1 cellular context compared by ENCODE assay signal in genomic region chr2:167140330-167140729, GRCh38.
TF ChIP-seq lines count a peak whose summit lies in the region.

No MANE protein-coding gene starts in this region.

TF ChIP-seq in WTC11, 78 proteins besides CTCF, POLR2A, EP300 and RAD21 (continued from another document):
- TF ChIP-seq ATF3 (CRISPR knock-in tag; conservative IDR thresholded peaks at IDR 0.05), result no peak
- TF ChIP-seq TEAD4 (CRISPR knock-in tag; IDR thresholded peaks at IDR 0.05), result no peak
- no peak for TF ChIP-seq SMAD3 (CRISPR knock-in tag; IDR thresholded peaks at IDR 0.05; ENCODE audit: borderline replicate concordance)
- TF ChIP-seq, protein P1, sequence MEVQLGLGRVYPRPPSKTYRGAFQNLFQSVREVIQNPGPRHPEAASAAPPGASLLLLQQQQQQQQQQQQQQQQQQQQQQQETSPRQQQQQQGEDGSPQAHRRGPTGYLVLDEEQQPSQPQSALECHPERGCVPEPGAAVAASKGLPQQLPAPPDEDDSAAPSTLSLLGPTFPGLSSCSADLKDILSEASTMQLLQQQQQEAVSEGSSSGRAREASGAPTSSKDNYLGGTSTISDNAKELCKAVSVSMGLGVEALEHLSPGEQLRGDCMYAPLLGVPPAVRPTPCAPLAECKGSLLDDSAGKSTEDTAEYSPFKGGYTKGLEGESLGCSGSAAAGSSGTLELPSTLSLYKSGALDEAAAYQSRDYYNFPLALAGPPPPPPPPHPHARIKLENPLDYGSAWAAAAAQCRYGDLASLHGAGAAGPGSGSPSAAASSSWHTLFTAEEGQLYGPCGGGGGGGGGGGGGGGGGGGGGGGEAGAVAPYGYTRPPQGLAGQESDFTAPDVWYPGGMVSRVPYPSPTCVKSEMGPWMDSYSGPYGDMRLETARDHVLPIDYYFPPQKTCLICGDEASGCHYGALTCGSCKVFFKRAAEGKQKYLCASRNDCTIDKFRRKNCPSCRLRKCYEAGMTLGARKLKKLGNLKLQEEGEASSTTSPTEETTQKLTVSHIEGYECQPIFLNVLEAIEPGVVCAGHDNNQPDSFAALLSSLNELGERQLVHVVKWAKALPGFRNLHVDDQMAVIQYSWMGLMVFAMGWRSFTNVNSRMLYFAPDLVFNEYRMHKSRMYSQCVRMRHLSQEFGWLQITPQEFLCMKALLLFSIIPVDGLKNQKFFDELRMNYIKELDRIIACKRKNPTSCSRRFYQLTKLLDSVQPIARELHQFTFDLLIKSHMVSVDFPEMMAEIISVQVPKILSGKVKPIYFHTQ (CRISPR knock-in tag; IDR thresholded peaks at IDR 0.05), result no peak
- TF ChIP-seq, protein P2, sequence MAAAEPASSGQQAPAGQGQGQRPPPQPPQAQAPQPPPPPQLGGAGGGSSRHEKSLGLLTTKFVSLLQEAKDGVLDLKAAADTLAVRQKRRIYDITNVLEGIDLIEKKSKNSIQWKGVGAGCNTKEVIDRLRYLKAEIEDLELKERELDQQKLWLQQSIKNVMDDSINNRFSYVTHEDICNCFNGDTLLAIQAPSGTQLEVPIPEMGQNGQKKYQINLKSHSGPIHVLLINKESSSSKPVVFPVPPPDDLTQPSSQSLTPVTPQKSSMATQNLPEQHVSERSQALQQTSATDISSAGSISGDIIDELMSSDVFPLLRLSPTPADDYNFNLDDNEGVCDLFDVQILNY (CRISPR knock-in tag; IDR thresholded peaks at IDR 0.05), result no peak
- TF ChIP-seq ZNF281 (CRISPR knock-in tag; IDR thresholded peaks at IDR 0.05), result no peak
- TF ChIP-seq, protein P3, sequence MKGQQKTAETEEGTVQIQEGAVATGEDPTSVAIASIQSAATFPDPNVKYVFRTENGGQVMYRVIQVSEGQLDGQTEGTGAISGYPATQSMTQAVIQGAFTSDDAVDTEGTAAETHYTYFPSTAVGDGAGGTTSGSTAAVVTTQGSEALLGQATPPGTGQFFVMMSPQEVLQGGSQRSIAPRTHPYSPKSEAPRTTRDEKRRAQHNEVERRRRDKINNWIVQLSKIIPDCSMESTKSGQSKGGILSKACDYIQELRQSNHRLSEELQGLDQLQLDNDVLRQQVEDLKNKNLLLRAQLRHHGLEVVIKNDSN (CRISPR knock-in tag; IDR thresholded peaks at IDR 0.05), result no peak
- TF ChIP-seq, protein P4, sequence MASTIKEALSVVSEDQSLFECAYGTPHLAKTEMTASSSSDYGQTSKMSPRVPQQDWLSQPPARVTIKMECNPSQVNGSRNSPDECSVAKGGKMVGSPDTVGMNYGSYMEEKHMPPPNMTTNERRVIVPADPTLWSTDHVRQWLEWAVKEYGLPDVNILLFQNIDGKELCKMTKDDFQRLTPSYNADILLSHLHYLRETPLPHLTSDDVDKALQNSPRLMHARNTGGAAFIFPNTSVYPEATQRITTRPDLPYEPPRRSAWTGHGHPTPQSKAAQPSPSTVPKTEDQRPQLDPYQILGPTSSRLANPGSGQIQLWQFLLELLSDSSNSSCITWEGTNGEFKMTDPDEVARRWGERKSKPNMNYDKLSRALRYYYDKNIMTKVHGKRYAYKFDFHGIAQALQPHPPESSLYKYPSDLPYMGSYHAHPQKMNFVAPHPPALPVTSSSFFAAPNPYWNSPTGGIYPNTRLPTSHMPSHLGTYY (CRISPR knock-in tag; IDR thresholded peaks at IDR 0.05), result no peak
- TF ChIP-seq, protein P5, sequence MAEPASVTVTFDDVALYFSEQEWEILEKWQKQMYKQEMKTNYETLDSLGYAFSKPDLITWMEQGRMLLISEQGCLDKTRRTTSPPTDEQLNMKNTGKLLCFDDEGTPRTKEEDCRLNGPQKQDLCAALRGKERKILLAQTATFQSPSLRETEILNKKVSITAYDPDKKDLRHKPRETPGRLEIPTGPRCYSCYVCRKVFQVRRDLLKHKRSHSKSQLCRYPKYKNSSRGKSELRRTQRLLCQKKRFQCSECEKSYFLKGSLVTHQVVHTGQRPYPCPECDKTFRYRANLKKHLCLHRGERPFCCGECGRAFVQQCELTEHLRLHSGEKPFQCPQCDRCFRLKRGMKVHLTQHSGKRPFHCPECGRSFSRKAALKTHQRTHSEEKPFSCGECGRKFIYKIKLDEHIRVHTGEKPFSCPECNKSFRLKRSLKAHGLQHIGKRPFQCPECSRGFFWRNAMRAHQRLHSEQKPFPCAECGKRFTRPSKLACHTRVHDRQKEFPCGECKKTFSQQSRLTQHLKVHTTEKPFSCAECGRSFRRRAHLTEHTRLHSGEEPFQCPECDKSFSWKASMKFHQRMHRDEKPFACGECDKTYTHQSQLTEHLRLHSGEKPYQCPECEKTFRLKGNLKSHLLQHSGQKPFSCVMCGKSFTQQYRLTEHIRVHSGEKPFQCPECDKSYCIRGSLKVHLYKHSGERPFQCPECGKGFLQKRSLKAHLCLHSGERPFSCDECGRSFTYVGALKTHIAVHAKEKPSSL (CRISPR knock-in tag; conservative IDR thresholded peaks at IDR 0.05), result no peak
- TF ChIP-seq USF2 (CRISPR knock-in tag; IDR thresholded peaks at IDR 0.05), result no peak
- no peak for TF ChIP-seq JAZF1 (CRISPR knock-in tag; IDR thresholded peaks at IDR 0.05)
- no peak for TF ChIP-seq ATF6 (CRISPR knock-in tag; IDR thresholded peaks at IDR 0.05)
- TF ChIP-seq, protein P6, sequence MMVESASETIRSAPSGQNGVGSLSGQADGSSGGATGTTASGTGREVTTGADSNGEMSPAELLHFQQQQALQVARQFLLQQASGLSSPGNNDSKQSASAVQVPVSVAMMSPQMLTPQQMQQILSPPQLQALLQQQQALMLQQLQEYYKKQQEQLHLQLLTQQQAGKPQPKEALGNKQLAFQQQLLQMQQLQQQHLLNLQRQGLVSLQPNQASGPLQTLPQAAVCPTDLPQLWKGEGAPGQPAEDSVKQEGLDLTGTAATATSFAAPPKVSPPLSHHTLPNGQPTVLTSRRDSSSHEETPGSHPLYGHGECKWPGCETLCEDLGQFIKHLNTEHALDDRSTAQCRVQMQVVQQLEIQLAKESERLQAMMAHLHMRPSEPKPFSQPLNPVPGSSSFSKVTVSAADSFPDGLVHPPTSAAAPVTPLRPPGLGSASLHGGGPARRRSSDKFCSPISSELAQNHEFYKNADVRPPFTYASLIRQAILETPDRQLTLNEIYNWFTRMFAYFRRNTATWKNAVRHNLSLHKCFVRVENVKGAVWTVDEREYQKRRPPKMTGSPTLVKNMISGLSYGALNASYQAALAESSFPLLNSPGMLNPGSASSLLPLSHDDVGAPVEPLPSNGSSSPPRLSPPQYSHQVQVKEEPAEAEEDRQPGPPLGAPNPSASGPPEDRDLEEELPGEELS (CRISPR knock-in tag; IDR thresholded peaks at IDR 0.05), result no peak
- TF ChIP-seq ELF4 (CRISPR knock-in tag; IDR thresholded peaks at IDR 0.05; ENCODE audit: low read depth), result no peak
